ENCODE assay signal across 2 cellular contexts in the genomic region with DNA sequence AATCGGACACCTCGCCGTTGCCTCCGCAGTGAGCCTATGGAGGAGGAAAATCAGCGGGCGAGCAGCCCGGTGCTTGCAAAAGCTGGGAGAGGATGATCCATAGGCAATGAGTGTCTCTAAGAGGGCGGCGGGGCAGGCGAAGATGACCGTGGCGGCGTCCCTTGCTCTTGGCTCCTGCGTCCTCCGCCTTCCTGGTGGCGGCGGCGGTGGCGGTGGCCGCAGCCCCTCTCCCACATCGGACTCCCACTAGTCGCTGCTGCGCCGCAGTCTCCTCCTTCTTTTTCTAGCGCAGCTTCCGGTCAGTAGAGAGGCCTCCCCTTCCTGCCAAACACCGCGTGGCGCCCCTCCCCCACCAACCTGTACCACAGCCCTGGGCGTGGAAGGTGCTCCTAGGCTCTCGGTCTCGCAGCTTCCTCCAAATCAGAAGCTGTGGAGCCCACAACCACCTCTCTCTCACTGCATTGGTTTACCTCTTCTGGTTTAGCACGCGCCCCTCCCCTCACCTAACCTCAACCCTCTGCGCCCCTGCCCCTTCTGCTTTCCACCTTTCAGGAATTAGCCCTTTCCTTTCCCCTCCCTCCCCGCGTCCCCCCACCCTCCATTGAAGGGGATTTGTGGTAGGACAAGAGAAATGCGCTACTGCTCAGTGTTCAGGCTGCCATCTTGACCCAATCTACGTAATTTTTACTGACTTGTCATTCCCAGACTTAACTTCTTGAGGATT.
A peak's percentile ranks its signal among the peaks of the same experiment; 100 is the strongest.
TF ChIP-seq lines count a peak whose summit lies in the region.

A gene (minus strand): TSS at position 271 of the 724 bp plus-strand sequence. CDS start 594 bp downstream, outside the sequence.

TF ChIP-seq in HEK293, 187 proteins besides CTCF, POLR2A, EP300 and RAD21 (continued from another document and continues in another):
- TF ChIP-seq, protein P1, sequence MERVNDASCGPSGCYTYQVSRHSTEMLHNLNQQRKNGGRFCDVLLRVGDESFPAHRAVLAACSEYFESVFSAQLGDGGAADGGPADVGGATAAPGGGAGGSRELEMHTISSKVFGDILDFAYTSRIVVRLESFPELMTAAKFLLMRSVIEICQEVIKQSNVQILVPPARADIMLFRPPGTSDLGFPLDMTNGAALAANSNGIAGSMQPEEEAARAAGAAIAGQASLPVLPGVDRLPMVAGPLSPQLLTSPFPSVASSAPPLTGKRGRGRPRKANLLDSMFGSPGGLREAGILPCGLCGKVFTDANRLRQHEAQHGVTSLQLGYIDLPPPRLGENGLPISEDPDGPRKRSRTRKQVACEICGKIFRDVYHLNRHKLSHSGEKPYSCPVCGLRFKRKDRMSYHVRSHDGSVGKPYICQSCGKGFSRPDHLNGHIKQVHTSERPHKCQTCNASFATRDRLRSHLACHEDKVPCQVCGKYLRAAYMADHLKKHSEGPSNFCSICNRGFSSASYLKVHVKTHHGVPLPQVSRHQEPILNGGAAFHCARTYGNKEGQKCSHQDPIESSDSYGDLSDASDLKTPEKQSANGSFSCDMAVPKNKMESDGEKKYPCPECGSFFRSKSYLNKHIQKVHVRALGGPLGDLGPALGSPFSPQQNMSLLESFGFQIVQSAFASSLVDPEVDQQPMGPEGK (tag by site-specific recombination; IDR thresholded peaks at IDR 0.05): peak; percentile 34; the same call in 1 of the 2 replicates
- TF ChIP-seq, protein P2, sequence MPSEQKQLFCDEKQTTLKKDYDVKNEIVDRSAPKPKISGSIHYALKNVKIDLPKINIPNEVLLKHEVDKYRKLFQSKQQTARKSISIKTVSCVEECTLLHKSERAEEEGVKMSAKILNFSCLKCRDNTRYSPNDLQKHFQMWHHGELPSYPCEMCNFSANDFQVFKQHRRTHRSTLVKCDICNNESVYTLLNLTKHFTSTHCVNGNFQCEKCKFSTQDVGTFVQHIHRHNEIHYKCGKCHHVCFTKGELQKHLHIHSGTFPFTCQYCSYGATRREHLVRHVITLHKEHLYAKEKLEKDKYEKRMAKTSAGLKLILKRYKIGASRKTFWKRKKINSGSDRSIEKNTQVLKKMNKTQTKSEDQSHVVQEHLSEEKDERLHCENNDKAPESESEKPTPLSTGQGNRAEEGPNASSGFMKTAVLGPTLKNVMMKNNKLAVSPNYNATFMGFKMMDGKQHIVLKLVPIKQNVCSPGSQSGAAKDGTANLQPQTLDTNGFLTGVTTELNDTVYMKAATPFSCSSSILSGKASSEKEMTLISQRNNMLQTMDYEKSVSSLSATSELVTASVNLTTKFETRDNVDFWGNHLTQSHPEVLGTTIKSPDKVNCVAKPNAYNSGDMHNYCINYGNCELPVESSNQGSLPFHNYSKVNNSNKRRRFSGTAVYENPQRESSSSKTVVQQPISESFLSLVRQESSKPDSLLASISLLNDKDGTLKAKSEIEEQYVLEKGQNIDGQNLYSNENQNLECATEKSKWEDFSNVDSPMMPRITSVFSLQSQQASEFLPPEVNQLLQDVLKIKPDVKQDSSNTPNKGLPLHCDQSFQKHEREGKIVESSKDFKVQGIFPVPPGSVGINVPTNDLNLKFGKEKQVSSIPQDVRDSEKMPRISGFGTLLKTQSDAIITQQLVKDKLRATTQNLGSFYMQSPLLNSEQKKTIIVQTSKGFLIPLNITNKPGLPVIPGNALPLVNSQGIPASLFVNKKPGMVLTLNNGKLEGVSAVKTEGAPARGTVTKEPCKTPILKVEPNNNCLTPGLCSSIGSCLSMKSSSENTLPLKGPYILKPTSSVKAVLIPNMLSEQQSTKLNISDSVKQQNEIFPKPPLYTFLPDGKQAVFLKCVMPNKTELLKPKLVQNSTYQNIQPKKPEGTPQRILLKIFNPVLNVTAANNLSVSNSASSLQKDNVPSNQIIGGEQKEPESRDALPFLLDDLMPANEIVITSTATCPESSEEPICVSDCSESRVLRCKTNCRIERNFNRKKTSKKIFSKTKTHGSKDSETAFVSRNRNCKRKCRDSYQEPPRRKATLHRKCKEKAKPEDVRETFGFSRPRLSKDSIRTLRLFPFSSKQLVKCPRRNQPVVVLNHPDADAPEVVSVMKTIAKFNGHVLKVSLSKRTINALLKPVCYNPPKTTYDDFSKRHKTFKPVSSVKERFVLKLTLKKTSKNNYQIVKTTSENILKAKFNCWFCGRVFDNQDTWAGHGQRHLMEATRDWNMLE (tag by site-specific recombination; conservative IDR thresholded peaks at IDR 0.05; ENCODE audit: low read depth): 0 out of 2 replicates have a peak, but pooled peaks have one; percentile 45
- TF ChIP-seq KLF9 (tag by site-specific recombination; IDR thresholded peaks at IDR 0.05; ENCODE audit: low read depth): no peak
- TF ChIP-seq, protein P3, sequence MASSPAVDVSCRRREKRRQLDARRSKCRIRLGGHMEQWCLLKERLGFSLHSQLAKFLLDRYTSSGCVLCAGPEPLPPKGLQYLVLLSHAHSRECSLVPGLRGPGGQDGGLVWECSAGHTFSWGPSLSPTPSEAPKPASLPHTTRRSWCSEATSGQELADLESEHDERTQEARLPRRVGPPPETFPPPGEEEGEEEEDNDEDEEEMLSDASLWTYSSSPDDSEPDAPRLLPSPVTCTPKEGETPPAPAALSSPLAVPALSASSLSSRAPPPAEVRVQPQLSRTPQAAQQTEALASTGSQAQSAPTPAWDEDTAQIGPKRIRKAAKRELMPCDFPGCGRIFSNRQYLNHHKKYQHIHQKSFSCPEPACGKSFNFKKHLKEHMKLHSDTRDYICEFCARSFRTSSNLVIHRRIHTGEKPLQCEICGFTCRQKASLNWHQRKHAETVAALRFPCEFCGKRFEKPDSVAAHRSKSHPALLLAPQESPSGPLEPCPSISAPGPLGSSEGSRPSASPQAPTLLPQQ (tag by site-specific recombination; IDR thresholded peaks at IDR 0.05): peak; percentile 76
- TF ChIP-seq ZNF530 (tag by site-specific recombination; IDR thresholded peaks at IDR 0.05; ENCODE audit: low read depth): peak; percentile 73
- TF ChIP-seq, protein P4, sequence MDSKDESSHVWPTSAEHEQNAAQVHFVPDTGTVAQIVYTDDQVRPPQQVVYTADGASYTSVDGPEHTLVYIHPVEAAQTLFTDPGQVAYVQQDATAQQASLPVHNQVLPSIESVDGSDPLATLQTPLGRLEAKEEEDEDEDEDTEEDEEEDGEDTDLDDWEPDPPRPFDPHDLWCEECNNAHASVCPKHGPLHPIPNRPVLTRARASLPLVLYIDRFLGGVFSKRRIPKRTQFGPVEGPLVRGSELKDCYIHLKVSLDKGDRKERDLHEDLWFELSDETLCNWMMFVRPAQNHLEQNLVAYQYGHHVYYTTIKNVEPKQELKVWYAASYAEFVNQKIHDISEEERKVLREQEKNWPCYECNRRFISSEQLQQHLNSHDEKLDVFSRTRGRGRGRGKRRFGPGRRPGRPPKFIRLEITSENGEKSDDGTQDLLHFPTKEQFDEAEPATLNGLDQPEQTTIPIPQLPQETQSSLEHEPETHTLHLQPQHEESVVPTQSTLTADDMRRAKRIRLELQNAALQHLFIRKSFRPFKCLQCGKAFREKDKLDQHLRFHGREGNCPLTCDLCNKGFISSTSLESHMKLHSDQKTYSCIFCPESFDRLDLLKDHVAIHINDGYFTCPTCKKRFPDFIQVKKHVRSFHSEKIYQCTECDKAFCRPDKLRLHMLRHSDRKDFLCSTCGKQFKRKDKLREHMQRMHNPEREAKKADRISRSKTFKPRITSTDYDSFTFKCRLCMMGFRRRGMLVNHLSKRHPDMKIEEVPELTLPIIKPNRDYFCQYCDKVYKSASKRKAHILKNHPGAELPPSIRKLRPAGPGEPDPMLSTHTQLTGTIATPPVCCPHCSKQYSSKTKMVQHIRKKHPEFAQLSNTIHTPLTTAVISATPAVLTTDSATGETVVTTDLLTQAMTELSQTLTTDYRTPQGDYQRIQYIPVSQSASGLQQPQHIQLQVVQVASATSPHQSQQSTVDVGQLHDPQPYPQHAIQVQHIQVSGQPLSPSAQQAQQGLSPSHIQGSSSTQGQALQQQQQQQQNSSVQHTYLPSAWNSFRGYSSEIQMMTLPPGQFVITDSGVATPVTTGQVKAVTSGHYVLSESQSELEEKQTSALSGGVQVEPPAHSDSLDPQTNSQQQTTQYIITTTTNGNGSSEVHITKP (tag by site-specific recombination; IDR thresholded peaks at IDR 0.05): peak; percentile 92
- peak; percentile 38 for TF ChIP-seq ZFHX2 (tag by site-specific recombination; conservative IDR thresholded peaks at IDR 0.05)
- no peak for TF ChIP-seq ZBTB17 (tag by site-specific recombination; IDR thresholded peaks at IDR 0.05)

TF ChIP-seq in K562, 482 proteins besides CTCF, POLR2A, EP300 and RAD21 (continued from another document and continues in another):
- TF ChIP-seq MAZ (CRISPR knock-in tag; conservative IDR thresholded peaks at IDR 0.05 in 1 of 2, IDR thresholded peaks at IDR 0.05 in 1 of 2) (peak in 1 of 2 experiments; percentile 25; a peak in 1 of 4 replicates), TAF7 (tag; IDR thresholded peaks at IDR 0.05) (no peak), HIVEP1 (CRISPR knock-in tag; IDR thresholded peaks at IDR 0.05) (no peak), PTTG1 (tag; IDR thresholded peaks at IDR 0.05; ENCODE audit: low read depth) (no peak), YBX1 (IDR thresholded peaks at IDR 0.05) (no peak), ATF1 (CRISPR knock-in tag; IDR thresholded peaks at IDR 0.05) (no peak), ATF1 (tag; IDR thresholded peaks at IDR 0.05) (peak; percentile 35; the same call in 1 of the 2 replicates), SUPT5H (IDR thresholded peaks at IDR 0.05) (peak; percentile 69), ZNF583 (CRISPR knock-in tag; IDR thresholded peaks at IDR 0.05) (no peak), ZNF23 (CRISPR knock-in tag; IDR thresholded peaks at IDR 0.05) (no peak), POLR2H (tag; IDR thresholded peaks at IDR 0.05; ENCODE audit: low read depth) (peak; percentile 54; the same call in 1 of the 2 replicates), TBP (optimal IDR thresholded peaks at IDR 0.05; ENCODE audit: low read depth, low read length) (peak; percentile 55), ZNF778 (CRISPR knock-in tag; IDR thresholded peaks at IDR 0.05) (no peak), NFE2L1 (tag; IDR thresholded peaks at IDR 0.05; ENCODE audit: borderline replicate concordance, low read depth) (no peak), TAF1 (IDR thresholded peaks at IDR 0.05; ENCODE audit: control insufficient read depth, extremely low read depth, insufficient read depth, low read length, severe bottlenecking) (peak; percentile 52), EP400 (IDR thresholded peaks at IDR 0.05) (peak; percentile 91), ZNF324 (CRISPR knock-in tag; IDR thresholded peaks at IDR 0.05) (no peak), DDX20 (tag; IDR thresholded peaks at IDR 0.05; ENCODE audit: low read depth) (no peak), ZNF274 (IDR thresholded peaks at IDR 0.05; ENCODE audit: borderline replicate concordance, low read depth, low read length) (no peak)
- TF ChIP-seq, protein P5, sequence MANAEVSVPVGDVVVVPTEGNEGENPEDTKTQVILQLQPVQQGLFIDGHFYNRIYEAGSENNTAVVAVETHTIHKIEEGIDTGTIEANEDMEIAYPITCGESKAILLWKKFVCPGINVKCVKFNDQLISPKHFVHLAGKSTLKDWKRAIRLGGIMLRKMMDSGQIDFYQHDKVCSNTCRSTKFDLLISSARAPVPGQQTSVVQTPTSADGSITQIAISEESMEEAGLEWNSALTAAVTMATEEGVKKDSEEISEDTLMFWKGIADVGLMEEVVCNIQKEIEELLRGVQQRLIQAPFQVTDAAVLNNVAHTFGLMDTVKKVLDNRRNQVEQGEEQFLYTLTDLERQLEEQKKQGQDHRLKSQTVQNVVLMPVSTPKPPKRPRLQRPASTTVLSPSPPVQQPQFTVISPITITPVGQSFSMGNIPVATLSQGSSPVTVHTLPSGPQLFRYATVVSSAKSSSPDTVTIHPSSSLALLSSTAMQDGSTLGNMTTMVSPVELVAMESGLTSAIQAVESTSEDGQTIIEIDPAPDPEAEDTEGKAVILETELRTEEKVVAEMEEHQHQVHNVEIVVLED (CRISPR knock-in tag; IDR thresholded peaks at IDR 0.05): no peak
- TF ChIP-seq, protein P6, sequence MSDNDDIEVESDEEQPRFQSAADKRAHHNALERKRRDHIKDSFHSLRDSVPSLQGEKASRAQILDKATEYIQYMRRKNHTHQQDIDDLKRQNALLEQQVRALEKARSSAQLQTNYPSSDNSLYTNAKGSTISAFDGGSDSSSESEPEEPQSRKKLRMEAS (CRISPR knock-in tag; IDR thresholded peaks at IDR 0.05): peak; percentile 79
- TF ChIP-seq, protein P7, sequence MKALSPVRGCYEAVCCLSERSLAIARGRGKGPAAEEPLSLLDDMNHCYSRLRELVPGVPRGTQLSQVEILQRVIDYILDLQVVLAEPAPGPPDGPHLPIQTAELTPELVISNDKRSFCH (CRISPR knock-in tag; IDR thresholded peaks at IDR 0.05): no peak
- TF ChIP-seq, protein P7 (tag; IDR thresholded peaks at IDR 0.05): no peak
- TF ChIP-seq, protein P8, sequence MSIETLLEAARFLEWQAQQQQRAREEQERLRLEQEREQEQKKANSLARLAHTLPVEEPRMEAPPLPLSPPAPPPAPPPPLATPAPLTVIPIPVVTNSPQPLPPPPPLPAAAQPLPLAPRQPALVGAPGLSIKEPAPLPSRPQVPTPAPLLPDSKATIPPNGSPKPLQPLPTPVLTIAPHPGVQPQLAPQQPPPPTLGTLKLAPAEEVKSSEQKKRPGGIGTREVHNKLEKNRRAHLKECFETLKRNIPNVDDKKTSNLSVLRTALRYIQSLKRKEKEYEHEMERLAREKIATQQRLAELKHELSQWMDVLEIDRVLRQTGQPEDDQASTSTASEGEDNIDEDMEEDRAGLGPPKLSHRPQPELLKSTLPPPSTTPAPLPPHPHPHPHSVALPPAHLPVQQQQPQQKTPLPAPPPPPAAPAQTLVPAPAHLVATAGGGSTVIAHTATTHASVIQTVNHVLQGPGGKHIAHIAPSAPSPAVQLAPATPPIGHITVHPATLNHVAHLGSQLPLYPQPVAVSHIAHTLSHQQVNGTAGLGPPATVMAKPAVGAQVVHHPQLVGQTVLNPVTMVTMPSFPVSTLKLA (conservative IDR thresholded peaks at IDR 0.05): peak; percentile 45 to 58
- TF ChIP-seq, protein P9, sequence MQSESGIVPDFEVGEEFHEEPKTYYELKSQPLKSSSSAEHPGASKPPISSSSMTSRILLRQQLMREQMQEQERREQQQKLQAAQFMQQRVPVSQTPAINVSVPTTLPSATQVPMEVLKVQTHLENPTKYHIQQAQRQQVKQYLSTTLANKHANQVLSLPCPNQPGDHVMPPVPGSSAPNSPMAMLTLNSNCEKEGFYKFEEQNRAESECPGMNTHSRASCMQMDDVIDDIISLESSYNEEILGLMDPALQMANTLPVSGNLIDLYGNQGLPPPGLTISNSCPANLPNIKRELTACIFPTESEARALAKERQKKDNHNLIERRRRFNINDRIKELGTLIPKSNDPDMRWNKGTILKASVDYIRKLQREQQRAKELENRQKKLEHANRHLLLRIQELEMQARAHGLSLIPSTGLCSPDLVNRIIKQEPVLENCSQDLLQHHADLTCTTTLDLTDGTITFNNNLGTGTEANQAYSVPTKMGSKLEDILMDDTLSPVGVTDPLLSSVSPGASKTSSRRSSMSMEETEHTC (IDR thresholded peaks at IDR 0.05): no peak
- TF ChIP-seq, protein P10, sequence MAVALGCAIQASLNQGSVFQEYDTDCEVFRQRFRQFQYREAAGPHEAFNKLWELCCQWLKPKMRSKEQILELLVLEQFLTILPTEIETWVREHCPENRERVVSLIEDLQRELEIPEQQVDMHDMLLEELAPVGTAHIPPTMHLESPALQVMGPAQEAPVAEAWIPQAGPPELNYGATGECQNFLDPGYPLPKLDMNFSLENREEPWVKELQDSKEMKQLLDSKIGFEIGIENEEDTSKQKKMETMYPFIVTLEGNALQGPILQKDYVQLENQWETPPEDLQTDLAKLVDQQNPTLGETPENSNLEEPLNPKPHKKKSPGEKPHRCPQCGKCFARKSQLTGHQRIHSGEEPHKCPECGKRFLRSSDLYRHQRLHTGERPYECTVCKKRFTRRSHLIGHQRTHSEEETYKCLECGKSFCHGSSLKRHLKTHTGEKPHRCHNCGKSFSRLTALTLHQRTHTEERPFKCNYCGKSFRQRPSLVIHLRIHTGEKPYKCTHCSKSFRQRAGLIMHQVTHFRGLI (CRISPR knock-in tag; IDR thresholded peaks at IDR 0.05): no peak
